In the genomic region with DNA sequence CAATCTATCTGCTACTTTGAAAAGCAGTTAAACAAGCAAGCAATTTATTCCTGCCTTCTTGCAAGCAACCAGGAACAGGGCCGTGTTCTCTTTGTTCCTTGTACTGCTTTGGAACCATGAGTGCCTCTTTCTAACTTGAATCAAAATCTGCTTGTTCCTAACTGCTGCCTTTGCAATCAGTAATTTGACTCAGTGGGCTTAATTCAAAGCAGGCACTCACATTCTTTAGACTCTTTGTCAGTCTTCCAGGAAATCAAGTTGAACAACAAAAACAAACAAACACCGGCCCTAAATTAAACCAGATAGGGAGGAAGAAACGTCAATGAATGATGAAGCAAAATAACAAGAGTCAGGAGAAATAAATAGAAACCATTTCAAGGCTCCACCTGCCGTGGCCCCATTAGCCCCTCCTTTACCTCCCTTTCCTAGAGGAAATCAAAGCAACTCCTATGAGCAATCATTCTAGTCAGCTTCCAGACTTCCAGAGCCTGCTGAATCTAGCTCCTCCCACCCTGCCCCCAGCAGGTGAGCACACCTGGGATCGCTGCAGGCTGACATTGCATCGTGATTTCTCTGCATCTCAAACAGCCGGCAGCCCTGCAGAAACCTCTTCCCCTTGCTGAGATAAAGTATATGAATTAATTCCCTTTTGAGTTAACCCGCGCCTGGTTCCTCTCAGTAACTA, we compare ENCODE assay signal across 1 cellular context.
TF ChIP-seq lines count a peak whose summit lies in the region.

No MANE protein-coding gene starts in this region.

TF ChIP-seq in SK-N-SH treated with all-trans-retinoic acid at 6 μM for 48 hours, 23 proteins besides CTCF, POLR2A, EP300 and RAD21 (continued from another document):
- TF ChIP-seq, protein P1, sequence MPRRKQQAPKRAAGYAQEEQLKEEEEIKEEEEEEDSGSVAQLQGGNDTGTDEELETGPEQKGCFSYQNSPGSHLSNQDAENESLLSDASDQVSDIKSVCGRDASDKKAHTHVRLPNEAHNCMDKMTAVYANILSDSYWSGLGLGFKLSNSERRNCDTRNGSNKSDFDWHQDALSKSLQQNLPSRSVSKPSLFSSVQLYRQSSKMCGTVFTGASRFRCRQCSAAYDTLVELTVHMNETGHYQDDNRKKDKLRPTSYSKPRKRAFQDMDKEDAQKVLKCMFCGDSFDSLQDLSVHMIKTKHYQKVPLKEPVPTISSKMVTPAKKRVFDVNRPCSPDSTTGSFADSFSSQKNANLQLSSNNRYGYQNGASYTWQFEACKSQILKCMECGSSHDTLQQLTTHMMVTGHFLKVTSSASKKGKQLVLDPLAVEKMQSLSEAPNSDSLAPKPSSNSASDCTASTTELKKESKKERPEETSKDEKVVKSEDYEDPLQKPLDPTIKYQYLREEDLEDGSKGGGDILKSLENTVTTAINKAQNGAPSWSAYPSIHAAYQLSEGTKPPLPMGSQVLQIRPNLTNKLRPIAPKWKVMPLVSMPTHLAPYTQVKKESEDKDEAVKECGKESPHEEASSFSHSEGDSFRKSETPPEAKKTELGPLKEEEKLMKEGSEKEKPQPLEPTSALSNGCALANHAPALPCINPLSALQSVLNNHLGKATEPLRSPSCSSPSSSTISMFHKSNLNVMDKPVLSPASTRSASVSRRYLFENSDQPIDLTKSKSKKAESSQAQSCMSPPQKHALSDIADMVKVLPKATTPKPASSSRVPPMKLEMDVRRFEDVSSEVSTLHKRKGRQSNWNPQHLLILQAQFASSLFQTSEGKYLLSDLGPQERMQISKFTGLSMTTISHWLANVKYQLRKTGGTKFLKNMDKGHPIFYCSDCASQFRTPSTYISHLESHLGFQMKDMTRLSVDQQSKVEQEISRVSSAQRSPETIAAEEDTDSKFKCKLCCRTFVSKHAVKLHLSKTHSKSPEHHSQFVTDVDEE (CRISPR knock-in tag; IDR thresholded peaks at IDR 0.05) = no peak
